29 cellular contexts compared by ENCODE assay signal in genomic region chr4:119162174-119162573, GRCh38. TPM values are rescaled to one million over a fixed set of nuclear protein-coding genes. Genes with fewer than 3 reads are reported as not detected.
"Had no signal": no experiment of that assay in that cellular context is flagged by ENCODE, and none has a peak within 500 bp of the region (broad histone marks: within the 10 kb centered on the region; RNA-seq: fewer than 3 reads in every experiment).

No MANE protein-coding gene starts in this region.

- H3K4me1 ChIP-seq: breast epithelium, esophagus muscularis mucosa, sigmoid colon, vagina had no signal

- H3K4me3 Mint-ChIP-seq: activated CD4-positive, alpha-beta T cell treated with anti-CD3 and anti-CD28 coated beads for 36 hours; activated T-cell treated with anti-CD3 and anti-CD28 coated beads, Interleukin-2, amount 50 U/mL, for 72 hours; central memory CD8-positive, alpha-beta T cell; dendritic cell treated with granulocyte-macrophage colony-stimulating factor and Interleukin-4, amounts not matched to agents 40 ng/mL and 50 ng/mL, for 4 days; natural killer cell treated with Interleukin-12 subunit alpha and Interleukin-12 subunit beta and Interleukin-15 and Interleukin-18, amount 100 ng/mL, for 72 hours; stimulated activated effector memory CD8-positive, alpha-beta T cell treated with anti-CD3 and anti-CD28 coated beads, Interleukin-12 subunit alpha, Interleukin-12 subunit beta, amount 100 ng/mL, for 72 hours; stimulated activated naive CD8-positive, alpha-beta T cell treated with anti-CD3 and anti-CD28 coated beads, Interleukin-15, Interleukin-2, amounts not matched to agents 100 ng/mL and 50 ng/mL, for 24 hours; T-helper 2 cell treated with Interferon-gamma antibody and Interleukin-4, amounts not matched to agents 5 μg/mL and 100 μg/mL, for 36 hours; type B pancreatic cell had no signal

- H3K9me3 Mint-ChIP-seq: central memory CD8-positive, alpha-beta T cell; dendritic cell treated with granulocyte-macrophage colony-stimulating factor and Interleukin-4, amounts not matched to agents 40 ng/mL and 50 ng/mL, for 4 days; natural killer cell treated with Interleukin-12 subunit alpha and Interleukin-12 subunit beta and Interleukin-15 and Interleukin-18, amount 100 ng/mL, for 72 hours; stimulated activated effector memory CD8-positive, alpha-beta T cell treated with anti-CD3 and anti-CD28 coated beads, Interleukin-12 subunit alpha, Interleukin-12 subunit beta, amount 100 ng/mL, for 72 hours; stimulated activated naive CD8-positive, alpha-beta T cell treated with anti-CD3 and anti-CD28 coated beads, Interleukin-15, Interleukin-2, amounts not matched to agents 100 ng/mL and 50 ng/mL, for 24 hours; T-helper 2 cell treated with Interferon-gamma antibody and Interleukin-4, amounts not matched to agents 5 μg/mL and 100 μg/mL, for 36 hours; type B pancreatic cell had no signal

- DNase-seq: activated CD4-positive, alpha-beta T cell treated with anti-CD3 and anti-CD28 coated beads for 36 hours; activated CD4-positive, alpha-beta T cell treated with anti-CD3 and anti-CD28 coated beads, Interleukin-2, amount 50 U/mL, for 4 hours; activated CD4-positive, CD25-positive, alpha-beta regulatory T cell; activated naive CD4-positive, alpha-beta T cell; activated T-cell treated with anti-CD3 and anti-CD28 coated beads for 4 hours; activated T-cell treated with anti-CD3 and anti-CD28 coated beads, Interleukin-2, amount 50 U/mL, for 72 hours; kidney; mesendoderm; sigmoid colon; small intestine; stimulated activated CD4-positive, alpha-beta T cell treated with anti-CD3 and anti-CD28 coated beads, Interleukin-4, amount 100 ng/mL, for 24 hours; T-helper 1 cell had no signal

- H3K27ac ChIP-seq: breast epithelium, esophagus muscularis mucosa, hepatocyte, neutrophil, sigmoid colon, thoracic aorta, vagina had no signal

- H3K79me2 ChIP-seq: hepatocyte had no signal

- H3K36me3 Mint-ChIP-seq: activated naive CD4-positive, alpha-beta T cell treated with anti-CD3 and anti-CD28 coated beads, Interleukin-2, amount 50 U/mL, for 72 hours; natural killer cell treated with Interleukin-12 subunit alpha and Interleukin-12 subunit beta and Interleukin-15 and Interleukin-18, amount 100 ng/mL, for 72 hours; stimulated activated effector memory CD8-positive, alpha-beta T cell treated with anti-CD3 and anti-CD28 coated beads, Interleukin-12 subunit alpha, Interleukin-12 subunit beta, amount 100 ng/mL, for 72 hours; type B pancreatic cell had no signal

- H3K27me3 ChIP-seq: breast epithelium, esophagus muscularis mucosa, hepatocyte, neutrophil, sigmoid colon, vagina had no signal

- H3K36me3 ChIP-seq: breast epithelium, neutrophil, sigmoid colon, thoracic aorta, vagina had no signal

- H3K4me2 ChIP-seq: hepatocyte had no signal

- H3K4me3 ChIP-seq: breast epithelium, esophagus muscularis mucosa, hepatocyte, lung, sigmoid colon, thoracic aorta, vagina had no signal

- H3K27me3 Mint-ChIP-seq: dendritic cell treated with granulocyte-macrophage colony-stimulating factor and Interleukin-4, amounts not matched to agents 40 ng/mL and 50 ng/mL, for 4 days; stimulated activated naive CD8-positive, alpha-beta T cell treated with anti-CD3 and anti-CD28 coated beads, Interleukin-15, Interleukin-2, amounts not matched to agents 100 ng/mL and 50 ng/mL, for 24 hours had no signal

- H3K4me1 Mint-ChIP-seq: activated CD4-positive, alpha-beta T cell treated with anti-CD3 and anti-CD28 coated beads for 36 hours; central memory CD8-positive, alpha-beta T cell; stimulated activated effector memory CD8-positive, alpha-beta T cell treated with anti-CD3 and anti-CD28 coated beads, Interleukin-12 subunit alpha, Interleukin-12 subunit beta, amount 100 ng/mL, for 72 hours had no signal

- H3K9me3 ChIP-seq: breast epithelium, esophagus muscularis mucosa, neutrophil, sigmoid colon, thoracic aorta, vagina had no signal

- ATAC-seq: activated CD4-positive, alpha-beta T cell treated with anti-CD3 and anti-CD28 coated beads for 36 hours; activated naive CD4-positive, alpha-beta T cell treated with anti-CD3 and anti-CD28 coated beads, Interleukin-2, amount 50 U/mL, for 72 hours; activated T-cell treated with anti-CD3 and anti-CD28 coated beads, Interleukin-2, amount 50 U/mL, for 72 hours; stimulated activated effector memory CD8-positive, alpha-beta T cell treated with anti-CD3 and anti-CD28 coated beads, Interleukin-12 subunit alpha, Interleukin-12 subunit beta, amount 100 ng/mL, for 72 hours had no signal

- H2AFZ ChIP-seq: hepatocyte had no signal

- H3K27ac Mint-ChIP-seq: activated CD4-positive, alpha-beta T cell treated with anti-CD3 and anti-CD28 coated beads for 36 hours; activated naive CD4-positive, alpha-beta T cell treated with anti-CD3 and anti-CD28 coated beads, Interleukin-2, amount 50 U/mL, for 72 hours; activated T-cell treated with anti-CD3 and anti-CD28 coated beads, Interleukin-2, amount 50 U/mL, for 72 hours; dendritic cell treated with granulocyte-macrophage colony-stimulating factor and Interleukin-4, amounts not matched to agents 40 ng/mL and 50 ng/mL, for 4 days; natural killer cell treated with Interleukin-12 subunit alpha and Interleukin-12 subunit beta and Interleukin-15 and Interleukin-18, amount 100 ng/mL, for 72 hours; stimulated activated effector memory CD8-positive, alpha-beta T cell treated with anti-CD3 and anti-CD28 coated beads, Interleukin-12 subunit alpha, Interleukin-12 subunit beta, amount 100 ng/mL, for 72 hours; stimulated activated naive CD8-positive, alpha-beta T cell treated with anti-CD3 and anti-CD28 coated beads, Interleukin-15, Interleukin-2, amounts not matched to agents 100 ng/mL and 50 ng/mL, for 24 hours; T-helper 2 cell treated with Interferon-gamma antibody and Interleukin-4, amounts not matched to agents 5 μg/mL and 100 μg/mL, for 36 hours; type B pancreatic cell had no signal

RNA-seq across cellular contexts. Expression of gene MYOZ2, which starts 26.5 kb away (rescaled TPM):
- total RNA-seq: activated CD4-positive, alpha-beta T cell treated with anti-CD3 and anti-CD28 coated beads for 36 hours; activated naive CD4-positive, alpha-beta T cell treated with anti-CD3 and anti-CD28 coated beads, Interleukin-2, amount 50 U/mL, for 72 hours; activated T-cell treated with anti-CD3 and anti-CD28 coated beads, Interleukin-2, amount 50 U/mL, for 72 hours; mononuclear cell; natural killer cell treated with Interleukin-12 subunit alpha and Interleukin-12 subunit beta and Interleukin-15 and Interleukin-18, amount 100 ng/mL, for 72 hours; osteocyte had no signal
- polyA plus RNA-seq: hepatocyte had no signal
